In genomic region chr17:7122386-7122785, GRCh38 we compare ENCODE assay signal across 32 cellular contexts. TPM values are rescaled to one million over a fixed set of nuclear protein-coding genes. Genes with fewer than 3 reads are reported as not detected.
A peak's percentile ranks its signal among the peaks of the same experiment; 100 is the strongest.
DNase-seq lines count a peak whose midpoint lies in the region; ATAC-seq and TF ChIP-seq lines count a peak whose summit lies in the region.
"Had no signal": no experiment of that assay in that cellular context is flagged by ENCODE, and none has a peak within 500 bp of the region (broad histone marks: within the 10 kb centered on the region; RNA-seq: fewer than 3 reads in every experiment).

No MANE protein-coding gene starts in this region.

- no peaks in the 10 kb centered on the region for H4K20me1 ChIP-seq in BLaER1 treated with 17β-estradiol and CSF1 and Interleukin-3, amounts not matched to agents 10 nM and 100 nM

- peaks cover 2% of the 10 kb centered on the region for H3K9me3 Mint-ChIP-seq in dendritic cell treated with granulocyte-macrophage colony-stimulating factor and Interleukin-4, amounts not matched to agents 40 ng/mL and 50 ng/mL, for 4 days
- H3K9me3 Mint-ChIP-seq: activated naive CD4-positive, alpha-beta T cell treated with anti-CD3 and anti-CD28 coated beads, Interleukin-2, amount 50 U/mL, for 72 hours; endodermal cell; nephron progenitor cell had no signal

- peak overlapping the region; percentile 83 for H3K27ac Mint-ChIP-seq in dendritic cell treated with granulocyte-macrophage colony-stimulating factor and Interleukin-4, amounts not matched to agents 40 ng/mL and 50 ng/mL, for 4 days
- H3K27ac Mint-ChIP-seq: activated naive CD4-positive, alpha-beta T cell treated with anti-CD3 and anti-CD28 coated beads, Interleukin-2, amount 50 U/mL, for 72 hours; endodermal cell had no signal

- H3K36me3 Mint-ChIP-seq in dendritic cell treated with granulocyte-macrophage colony-stimulating factor and Interleukin-4, amounts not matched to agents 40 ng/mL and 50 ng/mL, for 4 days (ENCODE audit: low read depth), result peaks cover 2% of the 10 kb centered on the region
- H3K36me3 Mint-ChIP-seq: activated naive CD4-positive, alpha-beta T cell treated with anti-CD3 and anti-CD28 coated beads, Interleukin-2, amount 50 U/mL, for 72 hours had no signal

- peaks cover 0 to 3% (median 0%) of the 10 kb centered on the region in 11 experiments; a peak in 2 of 22 replicates for H3K36me3 ChIP-seq in BLaER1 treated with 17β-estradiol and CSF1 and Interleukin-3, amounts not matched to agents 10 nM and 100 nM
- H3K36me3 ChIP-seq in tibial artery, result no peaks in the 10 kb centered on the region
- no peaks in the 10 kb centered on the region for H3K36me3 ChIP-seq in BE2C
- H3K36me3 ChIP-seq: gastroesophageal sphincter, pancreas, SJCRH30, WERI-Rb-1 had no signal

- peaks cover 32 to 79% (median 57%) of the 10 kb centered on the region in 10 experiments for H3K4me1 ChIP-seq in BLaER1 treated with 17β-estradiol and CSF1 and Interleukin-3, amounts not matched to agents 10 nM and 100 nM
- H3K4me1 ChIP-seq in tibial artery (peaks cover 0 to 12% (median 4%) of the 10 kb centered on the region in 4 donors), BE2C (no peaks in the 10 kb centered on the region)
- H3K4me1 ChIP-seq: A549, pancreas, SJCRH30 had no signal

- peaks cover 0 to 9% (median 4%) of the 10 kb centered on the region in 11 experiments; a peak in 13 of 22 replicates for H3K9me3 ChIP-seq in BLaER1 treated with 17β-estradiol and CSF1 and Interleukin-3, amounts not matched to agents 10 nM and 100 nM (replicated peaks in 1 of 11)
- peaks cover 0 to 2% (median 0%) of the 10 kb centered on the region in 3 donors for H3K9me3 ChIP-seq in tibial artery
- H3K9me3 ChIP-seq in BE2C, result no peaks in the 10 kb centered on the region
- H3K9me3 ChIP-seq: A549, pancreas, SJCRH30, testis had no signal

- no peaks in the 10 kb centered on the region for H3K27me3 ChIP-seq in BLaER1 treated with 17β-estradiol and CSF1 and Interleukin-3, amounts not matched to agents 10 nM and 100 nM
- H3K27me3 ChIP-seq in tibial artery, result peaks cover 0 to 30% of the 10 kb centered on the region in 2 donors
- H3K27me3 ChIP-seq in BE2C, result peaks cover 13% of the 10 kb centered on the region
- H3K27me3 ChIP-seq: pancreas, SJCRH30, testis had no signal

- DNase-seq in MV-4-11 (lab: John Stamatoyannopoulos, UW) (peak; percentile 69), non-pigmented ciliary epithelial cell (ENCODE audit: low read depth) (peak; percentile 1), tibial artery (no peak), BE2C (no peak), NCI-H1105 (lab: John Stamatoyannopoulos, UW) (no peak)
- DNase-seq: activated CD4-positive, alpha-beta T cell treated with anti-CD3 and anti-CD28 coated beads for 48 hours; activated effector memory CD4-positive, alpha-beta T cell treated with Interleukin-2 at 50 U/mL for 16 hours; activated T-cell treated with anti-CD3 and anti-CD28 coated beads, Interleukin-2, amount 50 U/mL, for 1 hour; anterior cingulate cortex; COR-L47; cortex of kidney; endodermal cell; NCI-H1092; NCI-H1694 treated with DMSO at 0.1 percent for 48 hours; NCI-H2171; nephron progenitor cell; RPMI8226; SJCRH30; stimulated activated naive CD8-positive, alpha-beta T cell treated with anti-CD3 and anti-CD28 coated beads, Interleukin-15, Interleukin-2, amounts not matched to agents 100 U/mL and 50 U/mL, for 24 hours; T1000; testis; WERI-Rb-1 had no signal

- intact Hi-C loops in dendritic cell treated with granulocyte-macrophage colony-stimulating factor and Interleukin-4, amounts not matched to agents 40 ng/mL and 50 ng/mL, for 4 days (cut with micrococcal nuclease), result no loop called here
- intact Hi-C loops in tibial artery (cut with DNase I; ENCODE audit: low total_unique reads), result no loop called here

- peaks cover 77% of the 10 kb centered on the region for H3K4me1 Mint-ChIP-seq in dendritic cell treated with granulocyte-macrophage colony-stimulating factor and Interleukin-4, amounts not matched to agents 40 ng/mL and 50 ng/mL, for 4 days (ENCODE audit: low read depth)
- H3K4me1 Mint-ChIP-seq: endodermal cell had no signal

- no peak for TF ChIP-seq CTCF in tibial artery (IDR thresholded peaks at IDR 0.05)
- TF ChIP-seq CTCF in BE2C (IDR thresholded peaks at IDR 0.05; ENCODE audit: low read depth, low read length), result no peak

- no peak overlapping the region for H3K4me3 Mint-ChIP-seq in dendritic cell treated with granulocyte-macrophage colony-stimulating factor and Interleukin-4, amounts not matched to agents 40 ng/mL and 50 ng/mL, for 4 days
- H3K4me3 Mint-ChIP-seq: endodermal cell, nephron progenitor cell had no signal

- no peak overlapping the region for H3K4me3 ChIP-seq in BLaER1 treated with 17β-estradiol and CSF1 and Interleukin-3, amounts not matched to agents 10 nM and 100 nM
- H3K4me3 ChIP-seq in tibial artery, result no peak overlapping the region
- H3K4me3 ChIP-seq in BE2C (ENCODE audit: low read depth, low read length), result no peak overlapping the region
- H3K4me3 ChIP-seq: A549, gastroesophageal sphincter, pancreas, SJCRH30, smooth muscle cell, testis had no signal

- no peak for ATAC-seq in HG03139 (IDR thresholded peaks at IDR 0.05; ENCODE audit: unreplicated experiment)
- ATAC-seq: A549; activated naive CD4-positive, alpha-beta T cell treated with anti-CD3 and anti-CD28 coated beads, Interleukin-2, amount 50 U/mL, for 72 hours; esophagus mucosa; gastroesophageal sphincter; HCT116; pancreas; stimulated activated naive CD8-positive, alpha-beta T cell treated with anti-CD3 and anti-CD28 coated beads, Interleukin-15, Interleukin-2, amounts not matched to agents 100 U/mL and 50 U/mL, for 24 hours had no signal

- H3K9ac ChIP-seq in BLaER1 treated with 17β-estradiol and CSF1 and Interleukin-3, amounts not matched to agents 10 nM and 100 nM, result peak overlapping the region in 1 of 11 experiments; percentile 66; a peak in 1 of 22 replicates

- peak overlapping the region; percentile 35 to 84 (median 68); a peak in 21 of 22 replicates for H3K4me2 ChIP-seq in BLaER1 treated with 17β-estradiol and CSF1 and Interleukin-3, amounts not matched to agents 10 nM and 100 nM
- H3K4me2 ChIP-seq: A549, smooth muscle cell had no signal

- peak overlapping the region in 5 of 11 experiments; percentile 65 to 98 (median 88); a peak in 7 of 22 replicates for H3K27ac ChIP-seq in BLaER1 treated with 17β-estradiol and CSF1 and Interleukin-3, amounts not matched to agents 10 nM and 100 nM
- no peak overlapping the region for H3K27ac ChIP-seq in tibial artery
- H3K27ac ChIP-seq: A549, gastroesophageal sphincter, SJCRH30, WERI-Rb-1 had no signal

- no peaks in the 10 kb centered on the region for H3K27me3 Mint-ChIP-seq in dendritic cell treated with granulocyte-macrophage colony-stimulating factor and Interleukin-4, amounts not matched to agents 40 ng/mL and 50 ng/mL, for 4 days

RNA-seq across cellular contexts. Expression of gene ASGR2, which starts 7.8 kb away (rescaled TPM):
- not detected for polyA plus RNA-seq in BE2C (2012; ENCODE audit: insufficient read depth, insufficient read length, low read depth)

RNA-seq across cellular contexts. Expression of gene CLEC10A, which starts 42.3 kb away (rescaled TPM):
- polyA plus RNA-seq in BE2C (2012; ENCODE audit: insufficient read depth, insufficient read length, low read depth), result not detected
- polyA plus RNA-seq: A549, smooth muscle cell had no signal

RNA-seq across cellular contexts. Expression of gene ASGR1, which starts 56.8 kb away (rescaled TPM):
- 1.3 TPM for polyA plus RNA-seq in BE2C (2012; ENCODE audit: insufficient read depth, insufficient read length, low read depth)

Comparison
In these comparisons a context has a peak if more than half of its experiments do, and no peak if none do; other contexts are left out.
1. DNase-seq: peak in MV-4-11 (single experiment) and non-pigmented ciliary epithelial cell (single experiment); none in tibial artery (0 of 2), BE2C (single experiment) and NCI-H1105 (single experiment).